Comparison of ENCODE assay signal across 17 cellular contexts in the genomic region with DNA sequence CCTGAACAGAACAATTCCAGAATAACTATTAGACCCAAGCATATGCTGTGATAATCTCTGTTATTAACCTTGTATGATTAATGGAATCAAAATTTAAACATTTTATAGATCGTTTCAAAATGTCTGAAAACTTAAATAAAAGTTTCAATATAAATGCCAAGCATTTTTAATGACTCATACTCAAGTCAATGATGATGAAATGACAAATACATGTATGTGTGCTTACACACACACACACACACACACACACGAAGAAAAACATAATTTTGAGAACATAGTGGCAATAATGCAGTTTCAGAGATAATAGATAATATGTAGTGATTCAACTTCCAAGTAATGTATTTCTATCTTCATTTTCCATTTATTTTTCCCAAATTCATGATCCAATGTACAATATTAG.
A peak's percentile ranks its signal among the peaks of the same experiment; 100 is the strongest.
DNase-seq lines count a peak whose midpoint lies in the region; ATAC-seq and TF ChIP-seq lines count a peak whose summit lies in the region.
"Had no signal": no experiment of that assay in that cellular context is flagged by ENCODE, and none has a peak within 500 bp of the region (broad histone marks: within the 10 kb centered on the region; RNA-seq: fewer than 3 reads in every experiment).

No MANE protein-coding gene starts in this region.

- H3K27ac Mint-ChIP-seq in GM23338, result no peak overlapping the region
- H3K27ac Mint-ChIP-seq: CD8-positive, alpha-beta memory T cell had no signal

- no peaks in the 10 kb centered on the region for H3K27me3 Mint-ChIP-seq in GM23338 (ENCODE audit: insufficient read depth, low read depth, poor library complexity)
- H3K27me3 Mint-ChIP-seq: CD8-positive, alpha-beta memory T cell had no signal

- no peaks in the 10 kb centered on the region for H4K20me1 ChIP-seq in GM23338 (replicated peaks; ENCODE audit: insufficient read depth)

- no peaks in the 10 kb centered on the region for H3K27me3 ChIP-seq in adipocyte (replicated peaks; ENCODE audit: control insufficient read depth, insufficient read depth, low read length)
- H3K27me3 ChIP-seq in GM23338 (ENCODE audit: insufficient read depth), result no peaks in the 10 kb centered on the region

- H3K9ac ChIP-seq in adipocyte (ENCODE audit: low read length), result no peak overlapping the region
- H3K9ac ChIP-seq: KMS-11 had no signal

- H3K36me3 Mint-ChIP-seq in GM23338 (ENCODE audit: low read depth), result no peaks in the 10 kb centered on the region
- H3K36me3 Mint-ChIP-seq: CD8-positive, alpha-beta memory T cell had no signal

- no peaks in the 10 kb centered on the region for H3F3A ChIP-seq in GM23338 (replicated peaks; ENCODE audit: low read depth)

- H3K9me3 ChIP-seq in adipocyte (ENCODE audit: control insufficient read depth, low read length), result no peaks in the 10 kb centered on the region

- H3K4me1 ChIP-seq in adipocyte (ENCODE audit: control insufficient read depth, insufficient read depth, low read length) (no peaks in the 10 kb centered on the region), GM23338 (ENCODE audit: insufficient read depth) (no peaks in the 10 kb centered on the region)
- H3K4me1 ChIP-seq: HAP-1 had no signal

- H3K36me3 ChIP-seq in adipocyte (ENCODE audit: control insufficient read depth, insufficient read depth, low read length, severe bottlenecking) (no peaks in the 10 kb centered on the region), GM23338 (ENCODE audit: insufficient read depth) (no peaks in the 10 kb centered on the region)
- H3K36me3 ChIP-seq: HAP-1 had no signal

- no peaks in the 10 kb centered on the region for H3K9me2 ChIP-seq in GM23338 (ENCODE audit: insufficient read depth)

- peak; percentile 31 for DNase-seq in HS-5 (ENCODE audit: low read depth)
- DNase-seq in adipocyte (ENCODE audit: low read depth), result peak; percentile 42
- DNase-seq in epithelial cell of esophagus (ENCODE audit: low read depth), result peak; percentile 39
- peak; percentile 13 for DNase-seq in non-pigmented ciliary epithelial cell (ENCODE audit: low read depth)
- DNase-seq in NCI-H2029 (lab: John Stamatoyannopoulos, UW), result no peak
- no peak for DNase-seq in activated CD4-positive, alpha-beta T cell treated with anti-CD3 and anti-CD28 coated beads, Interleukin-2, amount 50 U/mL, for 4 hours
- no peak for DNase-seq in GM23338 (ENCODE audit: low spot score)
- DNase-seq: CD8-positive, alpha-beta memory T cell; DMS 273 treated with DMSO at 0.1 percent for 48 hours; MM.1S; NCI-H1105; NCI-H187; NCI-H446 treated with DMSO at 0.1 percent for 48 hours; NCI-H82; SIG-M5 had no signal

- TF ChIP-seq CTCF in epithelial cell of esophagus (IDR thresholded peaks at IDR 0.05; ENCODE audit: insufficient read depth, low read depth, low read length, missing control alignments), result no peak
- no peak for TF ChIP-seq CTCF in GM23338 (conservative IDR thresholded peaks at IDR 0.05; ENCODE audit: low read depth in 2 of 2)

- no peak for ATAC-seq in GM23338

- no peak overlapping the region for H2AFZ ChIP-seq in GM23338

- H3K4me2 ChIP-seq in GM23338, result no peak overlapping the region
- H3K4me2 ChIP-seq: KMS-11 had no signal

- no peaks in the 10 kb centered on the region for H3K4me1 Mint-ChIP-seq in GM23338
- H3K4me1 Mint-ChIP-seq: CD8-positive, alpha-beta memory T cell had no signal

- no peak overlapping the region for H3K4me3 Mint-ChIP-seq in GM23338
- H3K4me3 Mint-ChIP-seq: CD8-positive, alpha-beta memory T cell had no signal

- H3K27ac ChIP-seq in GM23338 (ENCODE audit: low read depth), result no peak overlapping the region
- H3K27ac ChIP-seq: KMS-11 had no signal

- H3K79me2 ChIP-seq in GM23338 (replicated peaks; ENCODE audit: insufficient read depth), result no peaks in the 10 kb centered on the region

- no peaks in the 10 kb centered on the region for H3K9me3 Mint-ChIP-seq in GM23338

- H3K4me3 ChIP-seq in adipocyte (ENCODE audit: low read length), result no peak overlapping the region
- H3K4me3 ChIP-seq in epithelial cell of esophagus (ENCODE audit: low read length), result no peak overlapping the region
- no peak overlapping the region for H3K4me3 ChIP-seq in GM23338
- H3K4me3 ChIP-seq: HAP-1 had no signal

TF ChIP-seq in GM23338, 12 proteins besides CTCF, POLR2A, EP300 and RAD21 (continues in another document):
- TF ChIP-seq JUNB (IDR thresholded peaks at IDR 0.05; ENCODE audit: unreplicated experiment) (no peak), EZH2phosphoT487 (IDR thresholded peaks at IDR 0.05; ENCODE audit: unreplicated experiment) (no peak), EZH2 (IDR thresholded peaks at IDR 0.05; ENCODE audit: low read depth, unreplicated experiment) (no peak), POLR2AphosphoS5 (IDR thresholded peaks at IDR 0.05; ENCODE audit: low read depth) (no peak), NANOG (IDR thresholded peaks at IDR 0.05; ENCODE audit: borderline replicate concordance) (no peak), CREB1 (CRISPR knock-in tag; IDR thresholded peaks at IDR 0.05; ENCODE audit: low read depth) (no peak), ZNF114 (CRISPR knock-in tag; IDR thresholded peaks at IDR 0.05) (no peak), ZNF331 (CRISPR knock-in tag; IDR thresholded peaks at IDR 0.05; ENCODE audit: low read depth) (no peak), STAT1 (IDR thresholded peaks at IDR 0.05; ENCODE audit: unreplicated experiment) (no peak)
- TF ChIP-seq, protein P1, sequence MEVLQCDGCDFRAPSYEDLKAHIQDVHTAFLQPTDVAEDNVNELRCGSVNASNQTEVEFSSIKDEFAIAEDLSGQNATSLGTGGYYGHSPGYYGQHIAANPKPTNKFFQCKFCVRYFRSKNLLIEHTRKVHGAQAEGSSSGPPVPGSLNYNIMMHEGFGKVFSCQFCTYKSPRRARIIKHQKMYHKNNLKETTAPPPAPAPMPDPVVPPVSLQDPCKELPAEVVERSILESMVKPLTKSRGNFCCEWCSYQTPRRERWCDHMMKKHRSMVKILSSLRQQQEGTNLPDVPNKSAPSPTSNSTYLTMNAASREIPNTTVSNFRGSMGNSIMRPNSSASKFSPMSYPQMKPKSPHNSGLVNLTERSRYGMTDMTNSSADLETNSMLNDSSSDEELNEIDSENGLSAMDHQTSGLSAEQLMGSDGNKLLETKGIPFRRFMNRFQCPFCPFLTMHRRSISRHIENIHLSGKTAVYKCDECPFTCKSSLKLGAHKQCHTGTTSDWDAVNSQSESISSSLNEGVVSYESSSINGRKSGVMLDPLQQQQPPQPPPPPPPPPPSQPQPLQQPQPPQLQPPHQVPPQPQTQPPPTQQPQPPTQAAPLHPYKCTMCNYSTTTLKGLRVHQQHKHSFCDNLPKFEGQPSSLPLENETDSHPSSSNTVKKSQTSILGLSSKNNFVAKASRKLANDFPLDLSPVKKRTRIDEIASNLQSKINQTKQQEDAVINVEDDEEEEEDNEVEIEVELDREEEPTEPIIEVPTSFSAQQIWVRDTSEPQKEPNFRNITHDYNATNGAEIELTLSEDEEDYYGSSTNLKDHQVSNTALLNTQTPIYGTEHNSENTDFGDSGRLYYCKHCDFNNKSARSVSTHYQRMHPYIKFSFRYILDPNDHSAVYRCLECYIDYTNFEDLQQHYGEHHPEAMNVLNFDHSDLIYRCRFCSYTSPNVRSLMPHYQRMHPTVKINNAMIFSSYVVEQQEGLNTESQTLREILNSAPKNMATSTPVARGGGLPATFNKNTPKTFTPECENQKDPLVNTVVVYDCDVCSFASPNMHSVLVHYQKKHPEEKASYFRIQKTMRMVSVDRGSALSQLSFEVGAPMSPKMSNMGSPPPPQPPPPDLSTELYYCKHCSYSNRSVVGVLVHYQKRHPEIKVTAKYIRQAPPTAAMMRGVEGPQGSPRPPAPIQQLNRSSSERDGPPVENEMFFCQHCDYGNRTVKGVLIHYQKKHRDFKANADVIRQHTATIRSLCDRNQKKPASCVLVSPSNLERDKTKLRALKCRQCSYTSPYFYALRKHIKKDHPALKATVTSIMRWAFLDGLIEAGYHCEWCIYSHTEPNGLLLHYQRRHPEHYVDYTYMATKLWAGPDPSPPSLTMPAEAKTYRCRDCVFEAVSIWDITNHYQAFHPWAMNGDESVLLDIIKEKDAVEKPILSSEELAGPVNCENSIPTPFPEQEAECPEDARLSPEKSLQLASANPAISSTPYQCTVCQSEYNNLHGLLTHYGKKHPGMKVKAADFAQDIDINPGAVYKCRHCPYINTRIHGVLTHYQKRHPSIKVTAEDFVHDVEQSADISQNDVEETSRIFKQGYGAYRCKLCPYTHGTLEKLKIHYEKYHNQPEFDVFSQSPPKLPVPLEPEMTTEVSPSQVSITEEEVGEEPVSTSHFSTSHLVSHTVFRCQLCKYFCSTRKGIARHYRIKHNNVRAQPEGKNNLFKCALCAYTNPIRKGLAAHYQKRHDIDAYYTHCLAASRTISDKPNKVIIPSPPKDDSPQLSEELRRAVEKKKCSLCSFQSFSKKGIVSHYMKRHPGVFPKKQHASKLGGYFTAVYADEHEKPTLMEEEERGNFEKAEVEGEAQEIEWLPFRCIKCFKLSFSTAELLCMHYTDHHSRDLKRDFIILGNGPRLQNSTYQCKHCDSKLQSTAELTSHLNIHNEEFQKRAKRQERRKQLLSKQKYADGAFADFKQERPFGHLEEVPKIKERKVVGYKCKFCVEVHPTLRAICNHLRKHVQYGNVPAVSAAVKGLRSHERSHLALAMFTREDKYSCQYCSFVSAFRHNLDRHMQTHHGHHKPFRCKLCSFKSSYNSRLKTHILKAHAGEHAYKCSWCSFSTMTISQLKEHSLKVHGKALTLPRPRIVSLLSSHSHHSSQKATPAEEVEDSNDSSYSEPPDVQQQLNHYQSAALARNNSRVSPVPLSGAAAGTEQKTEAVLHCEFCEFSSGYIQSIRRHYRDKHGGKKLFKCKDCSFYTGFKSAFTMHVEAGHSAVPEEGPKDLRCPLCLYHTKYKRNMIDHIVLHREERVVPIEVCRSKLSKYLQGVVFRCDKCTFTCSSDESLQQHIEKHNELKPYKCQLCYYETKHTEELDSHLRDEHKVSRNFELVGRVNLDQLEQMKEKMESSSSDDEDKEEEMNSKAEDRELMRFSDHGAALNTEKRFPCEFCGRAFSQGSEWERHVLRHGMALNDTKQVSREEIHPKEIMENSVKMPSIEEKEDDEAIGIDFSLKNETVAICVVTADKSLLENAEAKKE (CRISPR knock-in tag; IDR thresholded peaks at IDR 0.05), result no peak

Comparison
In these comparisons a context has a peak if more than half of its experiments do, and no peak if none do; other contexts are left out.
1. DNase-seq: peak in HS-5 (single experiment), adipocyte (single experiment), epithelial cell of esophagus (single experiment) and non-pigmented ciliary epithelial cell (single experiment); none in NCI-H2029 (single experiment), activated CD4-positive, alpha-beta T cell treated with anti-CD3 and anti-CD28 coated beads, Interleukin-2, amount 50 U/mL, for 4 hours (0 of 2) and GM23338 (single experiment).